19 cellular contexts compared by ENCODE assay signal in the genomic region with DNA sequence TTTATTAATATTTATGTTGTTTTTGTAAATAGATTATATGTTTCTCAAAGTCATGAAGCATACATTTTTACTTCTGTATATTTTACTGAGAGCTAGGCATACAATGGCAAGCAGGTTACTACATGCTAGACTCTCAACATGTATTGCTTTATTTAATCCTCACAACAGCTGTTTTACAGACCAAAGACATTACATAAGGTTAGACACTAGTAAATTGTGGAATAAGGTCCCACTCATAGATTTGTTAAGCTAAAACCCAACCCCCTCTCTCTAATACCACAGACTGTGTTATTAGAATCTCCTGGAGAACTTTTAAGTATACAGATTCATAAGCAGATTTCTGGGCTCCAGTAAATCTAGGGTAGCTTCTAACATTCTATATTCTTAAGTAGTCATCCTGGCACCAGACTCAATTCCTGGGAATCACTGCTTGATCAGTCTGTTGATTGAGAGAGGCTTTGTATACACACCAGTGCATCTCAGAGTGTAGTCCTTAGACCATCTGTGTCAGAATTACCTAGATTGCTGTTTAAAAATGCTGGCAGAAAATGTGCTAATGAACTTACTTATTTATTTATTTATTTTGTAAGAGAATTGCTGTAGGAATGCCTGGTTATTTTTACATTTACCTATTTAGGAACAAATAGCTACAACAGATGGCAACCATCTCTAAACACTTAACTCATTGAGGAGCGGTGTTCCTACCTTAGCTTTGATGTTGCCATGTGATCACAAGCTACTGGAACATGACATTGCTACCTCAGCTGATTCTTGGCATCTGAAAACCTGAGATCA.
"Had no signal": no experiment of that assay in that cellular context is flagged by ENCODE, and none has a peak within 500 bp of the region (broad histone marks: within the 10 kb centered on the region; RNA-seq: fewer than 3 reads in every experiment).

No MANE protein-coding gene starts in this region.

- H3K4me3 ChIP-seq: gastroesophageal sphincter, heart right ventricle, mucosa of descending colon, tibial artery had no signal

- DNase-seq: activated CD4-positive, alpha-beta T cell treated with anti-CD3 and anti-CD28 coated beads, Interleukin-2, amount 10 ng/mL, durations not matched to agents 7 days and 5 days; activated CD8-positive, alpha-beta T cell treated with anti-CD3 and anti-CD28 coated beads, Interleukin-2, amount 10 ng/mL, durations not matched to agents 7 days and 5 days; activated naive CD4-positive, alpha-beta T cell treated with anti-CD3 and anti-CD28 coated beads, Interleukin-2, amount 10 ng/mL, durations not matched to agents 7 days and 5 days; activated T-cell treated with anti-CD3 and anti-CD28 coated beads, Interleukin-2, amount 50 U/mL, for 24 hours; aorta; brain microvascular endothelial cell; effector CD4-positive, alpha-beta T cell; heart right ventricle; left ventricle myocardium superior; mucosa of descending colon; naive B cell; stimulated activated CD4-positive, alpha-beta T cell treated with anti-CD3 and anti-CD28 coated beads, Interleukin-12 subunit alpha, Interleukin-12 subunit beta, amount 100 ng/mL, for 4 hours; stimulated activated CD4-positive, alpha-beta T cell treated with anti-CD3 and anti-CD28 coated beads, Interleukin-1b, Interleukin-23, amount 100 ng/mL, for 48 hours; stimulated activated CD8-positive, alpha-beta memory T cell treated with anti-CD3 and anti-CD28 coated beads, Interleukin-4, amount 100 ng/mL, for 48 hours; stimulated activated naive CD4-positive, alpha-beta T cell treated with Interleukin-2 at 50 U/mL for 16 hours; T1000; tibial artery had no signal

- H3K27ac ChIP-seq: brain microvascular endothelial cell, gastroesophageal sphincter, heart right ventricle, tibial artery had no signal

- H3K9me3 ChIP-seq: gastroesophageal sphincter, heart right ventricle, mucosa of descending colon, tibial artery had no signal

- ATAC-seq: activated CD4-positive, CD25-positive, alpha-beta regulatory T cell treated with anti-CD3 and anti-CD28 coated beads, Interleukin-2, amount 50 U/mL, for 24 hours; activated CD8-positive, alpha-beta T cell treated with anti-CD3 and anti-CD28 coated beads, Interleukin-2, amount 10 ng/mL, durations not matched to agents 7 days and 5 days; gastroesophageal sphincter; heart right ventricle; left ventricle myocardium superior; mucosa of descending colon had no signal

- H3K36me3 ChIP-seq: brain microvascular endothelial cell, gastroesophageal sphincter, heart right ventricle, tibial artery had no signal

- H3K4me1 ChIP-seq: tibial artery had no signal

- H3K27me3 ChIP-seq: brain microvascular endothelial cell, gastroesophageal sphincter, heart right ventricle, tibial artery had no signal
